ENCODE assay signal across 15 cellular contexts in genomic region chr10:7134448-7134847, GRCh38.
A peak's percentile ranks its signal among the peaks of the same experiment; 100 is the strongest.
DNase-seq lines count a peak whose midpoint lies in the region; ATAC-seq and TF ChIP-seq lines count a peak whose summit lies in the region.
"Had no signal": no experiment of that assay in that cellular context is flagged by ENCODE, and none has a peak within 500 bp of the region (broad histone marks: within the 10 kb centered on the region; RNA-seq: fewer than 3 reads in every experiment).

No MANE protein-coding gene starts in this region.

- no peak overlapping the region for H3K27ac Mint-ChIP-seq in activated naive CD8-positive, alpha-beta T cell treated with anti-CD3 and anti-CD28 coated beads, Interleukin-2, amount 10 ng/mL, durations not matched to agents 7 days and 5 days
- no peak overlapping the region for H3K27ac Mint-ChIP-seq in activated naive CD8-positive, alpha-beta T cell treated with anti-CD3 and anti-CD28 coated beads for 36 hours
- peak overlapping the region; percentile 10 for H3K27ac Mint-ChIP-seq in stimulated activated effector memory CD8-positive, alpha-beta T cell treated with anti-CD3 and anti-CD28 coated beads, Interleukin-12 subunit alpha, Interleukin-12 subunit beta, amount 100 ng/mL, for 72 hours
- H3K27ac Mint-ChIP-seq: CD4-positive, alpha-beta T cell; HFFc6 had no signal

- 64 to 90% methylated on average over 1 of the region's 1 CpG for WGBS in lung, 2 donors

- no peaks in the 10 kb centered on the region for H3K9me3 Mint-ChIP-seq in activated naive CD8-positive, alpha-beta T cell treated with anti-CD3 and anti-CD28 coated beads, Interleukin-2, amount 10 ng/mL, durations not matched to agents 7 days and 5 days
- no peaks in the 10 kb centered on the region for H3K9me3 Mint-ChIP-seq in activated naive CD8-positive, alpha-beta T cell treated with anti-CD3 and anti-CD28 coated beads for 36 hours
- peaks cover 2% of the 10 kb centered on the region for H3K9me3 Mint-ChIP-seq in stimulated activated effector memory CD8-positive, alpha-beta T cell treated with anti-CD3 and anti-CD28 coated beads, Interleukin-12 subunit alpha, Interleukin-12 subunit beta, amount 100 ng/mL, for 72 hours
- H3K9me3 Mint-ChIP-seq: CD4-positive, alpha-beta T cell had no signal

- peaks cover 8% of the 10 kb centered on the region for H3K4me1 Mint-ChIP-seq in activated naive CD8-positive, alpha-beta T cell treated with anti-CD3 and anti-CD28 coated beads, Interleukin-2, amount 10 ng/mL, durations not matched to agents 7 days and 5 days
- H3K4me1 Mint-ChIP-seq in activated naive CD8-positive, alpha-beta T cell treated with anti-CD3 and anti-CD28 coated beads for 36 hours, result peaks cover 7% of the 10 kb centered on the region
- H3K4me1 Mint-ChIP-seq in stimulated activated effector memory CD8-positive, alpha-beta T cell treated with anti-CD3 and anti-CD28 coated beads, Interleukin-12 subunit alpha, Interleukin-12 subunit beta, amount 100 ng/mL, for 72 hours, result peaks cover 19% of the 10 kb centered on the region

- H3K9me3 ChIP-seq in lung (ENCODE audit: control insufficient read depth in 2 of 2, insufficient read depth in 1 of 2, low read length in 1 of 2) (peaks cover 0 to 7% of the 10 kb centered on the region in 2 donors), left lung (peaks cover 0 to 2% of the 10 kb centered on the region in 2 donors)
- H3K9me3 ChIP-seq: Caco-2 had no signal

- ATAC-seq in activated naive CD8-positive, alpha-beta T cell treated with anti-CD3 and anti-CD28 coated beads, Interleukin-2, amount 10 ng/mL, durations not matched to agents 7 days and 5 days (ENCODE audit: low read depth), result no peak
- ATAC-seq in lung (ENCODE audit: insufficient read depth, low FRiP score) (no peak), left lung (no peak)
- ATAC-seq in stimulated activated effector memory CD8-positive, alpha-beta T cell treated with anti-CD3 and anti-CD28 coated beads, Interleukin-12 subunit alpha, Interleukin-12 subunit beta, amount 100 ng/mL, for 72 hours, result no peak
- ATAC-seq: HCT116 had no signal

- intact Hi-C loops in left lung (cut with DNase I), result no loop called here

- peaks cover 4% of the 10 kb centered on the region for H3K36me3 Mint-ChIP-seq in activated naive CD8-positive, alpha-beta T cell treated with anti-CD3 and anti-CD28 coated beads, Interleukin-2, amount 10 ng/mL, durations not matched to agents 7 days and 5 days
- no peaks in the 10 kb centered on the region for H3K36me3 Mint-ChIP-seq in activated naive CD8-positive, alpha-beta T cell treated with anti-CD3 and anti-CD28 coated beads for 36 hours
- no peaks in the 10 kb centered on the region for H3K36me3 Mint-ChIP-seq in stimulated activated effector memory CD8-positive, alpha-beta T cell treated with anti-CD3 and anti-CD28 coated beads, Interleukin-12 subunit alpha, Interleukin-12 subunit beta, amount 100 ng/mL, for 72 hours

- peaks cover 0 to 2% of the 10 kb centered on the region in 2 donors for H3K4me1 ChIP-seq in lung (ENCODE audit: control insufficient read depth in 2 of 2, insufficient read depth in 2 of 2, low read length in 2 of 2)
- H3K4me1 ChIP-seq in left lung, result no peaks in the 10 kb centered on the region
- H3K4me1 ChIP-seq: Caco-2 had no signal

- H3K4me3 Mint-ChIP-seq in activated naive CD8-positive, alpha-beta T cell treated with anti-CD3 and anti-CD28 coated beads, Interleukin-2, amount 10 ng/mL, durations not matched to agents 7 days and 5 days, result peak overlapping the region; percentile 5
- no peak overlapping the region for H3K4me3 Mint-ChIP-seq in activated naive CD8-positive, alpha-beta T cell treated with anti-CD3 and anti-CD28 coated beads for 36 hours
- no peak overlapping the region for H3K4me3 Mint-ChIP-seq in stimulated activated effector memory CD8-positive, alpha-beta T cell treated with anti-CD3 and anti-CD28 coated beads, Interleukin-12 subunit alpha, Interleukin-12 subunit beta, amount 100 ng/mL, for 72 hours
- H3K4me3 Mint-ChIP-seq: CD4-positive, alpha-beta T cell; HFFc6 had no signal

- POLR2A ChIA-PET in activated naive CD8-positive, alpha-beta T cell treated with anti-CD3 and anti-CD28 coated beads, Interleukin-2, amount 10 ng/mL, durations not matched to agents 7 days and 5 days (lab: Charles Lee), result interaction anchor here (0.6 to 1.3 kb wide), 3 partner anchors 21 to 58 kb away, joined by 3 to 4 read pairs (median 3); no protein-coding TSS in a partner anchor

- no peaks in the 10 kb centered on the region for H3K36me3 ChIP-seq in lung (ENCODE audit: control insufficient read depth in 2 of 2, insufficient read depth in 2 of 2, low read length in 2 of 2)
- H3K36me3 ChIP-seq in left lung, result no peaks in the 10 kb centered on the region

- peaks cover 17% of the 10 kb centered on the region for H3K27me3 Mint-ChIP-seq in activated naive CD8-positive, alpha-beta T cell treated with anti-CD3 and anti-CD28 coated beads, Interleukin-2, amount 10 ng/mL, durations not matched to agents 7 days and 5 days
- peaks cover 5% of the 10 kb centered on the region for H3K27me3 Mint-ChIP-seq in activated naive CD8-positive, alpha-beta T cell treated with anti-CD3 and anti-CD28 coated beads for 36 hours

- no peak for TF ChIP-seq CTCF in lung (IDR thresholded peaks at IDR 0.05; ENCODE audit: control extremely low read depth, extremely low read depth)
- TF ChIP-seq CTCF in left lung (IDR thresholded peaks at IDR 0.05), result no peak

- H3K27ac ChIP-seq in lung (ENCODE audit: low read depth in 1 of 2, low read length in 1 of 2) (no peak overlapping the region), left lung (no peak overlapping the region)
- H3K27ac ChIP-seq: C4-2B had no signal

- no peaks in the 10 kb centered on the region for H3K27me3 ChIP-seq in lung (ENCODE audit: control insufficient read depth, insufficient read depth)
- H3K27me3 ChIP-seq in left lung, result no peaks in the 10 kb centered on the region

- no peak overlapping the region for H3K4me3 ChIP-seq in lung
- no peak overlapping the region for H3K4me3 ChIP-seq in left lung

- no peak for DNase-seq in activated naive CD8-positive, alpha-beta T cell treated with anti-CD3 and anti-CD28 coated beads, Interleukin-2, amount 10 ng/mL, durations not matched to agents 7 days and 5 days
- DNase-seq in activated naive CD8-positive, alpha-beta T cell treated with anti-CD3 and anti-CD28 coated beads for 36 hours, result no peak
- peak; percentile 6 for DNase-seq in lung (ENCODE audit: low spot score)
- no peak for DNase-seq in stimulated activated effector memory CD8-positive, alpha-beta T cell treated with anti-CD3 and anti-CD28 coated beads, Interleukin-12 subunit alpha, Interleukin-12 subunit beta, amount 100 ng/mL, for 72 hours (ENCODE audit: low spot score in 2 of 2)
- DNase-seq in dermis blood vessel endothelial cell, result no peak
- DNase-seq in left lung, result no peak
- DNase-seq: ACHN; Caco-2; CD4-positive, alpha-beta T cell; GOT3; H7; HFFc6; IMR-90 had no signal
